19 cellular contexts compared by ENCODE assay signal in the genomic region with DNA sequence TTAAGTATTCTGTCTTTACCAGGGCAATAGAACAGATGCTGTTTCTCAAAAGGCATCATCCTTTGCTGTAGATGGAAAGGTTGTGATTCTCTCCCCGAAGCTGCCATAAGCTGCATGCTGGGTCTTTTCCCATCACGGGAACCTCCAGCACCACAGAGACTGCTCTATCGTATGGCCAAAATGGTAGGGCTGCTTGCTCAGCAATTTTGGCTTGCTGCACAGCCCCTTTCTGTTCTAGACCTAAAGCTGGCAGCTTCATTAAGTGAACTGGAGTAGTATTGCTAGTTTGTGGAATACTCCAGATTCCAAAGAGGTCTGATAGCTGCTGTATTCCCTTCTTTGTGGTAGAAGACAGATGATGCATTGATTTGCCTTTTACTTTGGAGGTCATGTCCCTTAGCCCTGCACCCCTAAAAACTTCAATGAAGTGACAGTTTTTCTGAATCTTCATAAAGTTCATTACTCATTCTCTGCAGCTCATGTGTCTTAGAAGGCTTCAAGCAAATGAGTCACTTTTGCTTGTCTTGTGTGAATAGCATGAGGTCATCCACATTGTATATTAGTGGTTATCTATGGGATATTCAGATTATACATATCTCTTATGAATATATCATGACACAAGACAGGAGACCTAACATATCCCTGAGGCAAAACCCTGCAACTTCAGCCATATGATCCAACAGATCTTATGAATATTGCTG.
DNase-seq lines count a peak whose midpoint lies in the region; ATAC-seq, FAIRE-seq and TF ChIP-seq lines count a peak whose summit lies in the region.
"Had no signal": no experiment of that assay in that cellular context is flagged by ENCODE, and none has a peak within 500 bp of the region (broad histone marks: within the 10 kb centered on the region; RNA-seq: fewer than 3 reads in every experiment).

No MANE protein-coding gene starts in this region.

- H3K9me3 ChIP-seq in A549, result no peaks in the 10 kb centered on the region
- H3K9me3 ChIP-seq in adipocyte (ENCODE audit: control insufficient read depth, low read length), result no peaks in the 10 kb centered on the region
- H3K9me3 ChIP-seq: right atrium auricular region, suprapubic skin had no signal

- no peak overlapping the region for H3K27ac ChIP-seq in A549
- H3K27ac ChIP-seq: coronary artery, hepatocyte, right atrium auricular region, suprapubic skin had no signal

- POLR2A ChIA-PET in A549 (lab: Yijun Ruan, JAX), result no interaction called here

- CTCF ChIA-PET in A549 (lab: Yijun Ruan, JAX), result no interaction called here

- no peak for FAIRE-seq in A549 (lab: Jason Lieb, UNC)
- FAIRE-seq in GM12892 (lab: Jason Lieb, UNC), result no peak

- H3K36me3 ChIP-seq in adipocyte (ENCODE audit: control insufficient read depth, insufficient read depth, low read length, severe bottlenecking), result no peaks in the 10 kb centered on the region
- H3K36me3 ChIP-seq: right atrium auricular region, suprapubic skin had no signal

- no peak overlapping the region for H3K4me2 ChIP-seq in A549
- H3K4me2 ChIP-seq: hepatocyte had no signal

- no peak overlapping the region for H3K4me3 ChIP-seq in A549
- no peak overlapping the region for H3K4me3 ChIP-seq in adipocyte (ENCODE audit: low read length)
- no peak overlapping the region for H3K4me3 ChIP-seq in fibroblast of pulmonary artery (replicated peaks; ENCODE audit: low read depth, low read length)
- H3K4me3 ChIP-seq: coronary artery, hepatocyte, right atrium auricular region, suprapubic skin had no signal

- no peaks in the 10 kb centered on the region for H3K4me1 ChIP-seq in A549
- H3K4me1 ChIP-seq in adipocyte (ENCODE audit: control insufficient read depth, insufficient read depth, low read length), result no peaks in the 10 kb centered on the region
- H3K4me1 ChIP-seq: right atrium auricular region, suprapubic skin had no signal

- WGBS in A549 (ENCODE audit: missing lambda C conversion rate), result 67% methylated on average over 3 of the region's 3 CpGs

- TF ChIP-seq RAD21 in A549 (conservative IDR thresholded peaks at IDR 0.05 in 1 of 2, IDR thresholded peaks at IDR 0.05 in 1 of 2), result no peak

- TF ChIP-seq EP300 in A549 (IDR thresholded peaks at IDR 0.05), result no peak

- TF ChIP-seq CTCF in A549 (IDR thresholded peaks at IDR 0.05) (no peak), fibroblast of pulmonary artery (IDR thresholded peaks at IDR 0.05; ENCODE audit: low read length, missing control alignments) (no peak)

- ATAC-seq in A549 (no peak), GM21423 (IDR thresholded peaks at IDR 0.05; ENCODE audit: unreplicated experiment) (no peak)
- ATAC-seq: left cardiac atrium had no signal

- no peaks in the 10 kb centered on the region for H3K27me3 ChIP-seq in adipocyte (replicated peaks; ENCODE audit: control insufficient read depth, insufficient read depth, low read length)
- H3K27me3 ChIP-seq: hepatocyte, right atrium auricular region, suprapubic skin had no signal

- H3K9ac ChIP-seq in adipocyte (ENCODE audit: low read length), result no peak overlapping the region

- TF ChIP-seq POLR2A in A549 (IDR thresholded peaks at IDR 0.05; ENCODE audit: low read length) (no peak), GM12892 (IDR thresholded peaks at IDR 0.05; ENCODE audit: low read depth, low read length) (no peak)

- DNase-seq in A549 (ENCODE audit: low read depth in 1 of 2, low spot score in 1 of 2) (no peak), ELR (ENCODE audit: low read depth) (peak; percentile 58), adipocyte (ENCODE audit: low read depth) (peak; percentile 58), fibroblast of pulmonary artery (ENCODE audit: low read depth) (peak; percentile 10), NCI-H446 treated with DMSO at 0.1 percent for 48 hours (lab: John Stamatoyannopoulos, UW) (no peak), NCI-H345 treated with DMSO at 0.1 percent for 48 hours (lab: John Stamatoyannopoulos, UW; ENCODE audit: unreplicated experiment) (no peak), GM12892 (ENCODE audit: insufficient read length) (no peak)
- DNase-seq: activated CD8-positive, alpha-beta memory T cell treated with anti-CD3 and anti-CD28 coated beads for 24 hours; activated effector memory CD4-positive, alpha-beta T cell treated with Interleukin-2 at 50 U/mL for 16 hours; AML-193; left cardiac atrium; NCI-H2081 treated with DMSO at 0.1 percent for 48 hours; NCI-H774; SW 1271 had no signal

TF ChIP-seq in A549, 52 proteins besides CTCF, POLR2A, EP300 and RAD21:
- TF ChIP-seq MAFK (IDR thresholded peaks at IDR 0.05; ENCODE audit: partially characterized antibody), result peak; percentile 45
- no peak for TF ChIP-seq PHF8 (IDR thresholded peaks at IDR 0.05; ENCODE audit: borderline replicate concordance, low read depth)
- no peak for TF ChIP-seq TFCP2L1 (CRISPR knock-in tag; IDR thresholded peaks at IDR 0.05)
TF ChIP-seq in A549: peak in this region for 1.

Comparison
In these comparisons a context has a peak if more than half of its experiments do, and no peak if none do; other contexts are left out.
1. DNase-seq: peak in ELR (single experiment), adipocyte (single experiment) and fibroblast of pulmonary artery (single experiment); none in A549 (0 of 2), NCI-H446 treated with DMSO at 0.1 percent for 48 hours (single experiment), NCI-H345 treated with DMSO at 0.1 percent for 48 hours (single experiment) and GM12892 (single experiment).